In genomic region chr7:157712666-157713235, GRCh38 we compare ENCODE assay signal across 16 cellular contexts.
"Had no signal": no experiment of that assay in that cellular context is flagged by ENCODE, and none has a peak within 500 bp of the region (broad histone marks: within the 10 kb centered on the region; RNA-seq: fewer than 3 reads in every experiment).

No MANE protein-coding gene starts in this region.

- H3K4me3 ChIP-seq: dorsolateral prefrontal cortex, esophagus muscularis mucosa, upper lobe of left lung had no signal

- H3K4me1 Mint-ChIP-seq: stimulated activated naive CD8-positive, alpha-beta T cell treated with anti-CD3 and anti-CD28 coated beads, Interleukin-15, amount 100 ng/mL, for 72 hours had no signal

- FAIRE-seq: astrocyte, bronchial epithelial cell, islet of Langerhans had no signal

- H3K4me3 Mint-ChIP-seq: activated CD8-positive, alpha-beta T cell treated with anti-CD3 and anti-CD28 coated beads, Interleukin-2, amount 10 ng/mL, durations not matched to agents 7 days and 5 days; stimulated activated naive CD8-positive, alpha-beta T cell treated with anti-CD3 and anti-CD28 coated beads, Interleukin-15, amount 100 ng/mL, for 72 hours had no signal

- DNase-seq: activated CD4-positive, alpha-beta T cell treated with anti-CD3 and anti-CD28 coated beads for 4 hours; activated CD8-positive, alpha-beta memory T cell treated with anti-CD3 and anti-CD28 coated beads, Interleukin-2, amount 50 U/mL, for 4 hours; activated CD8-positive, alpha-beta T cell treated with anti-CD3 and anti-CD28 coated beads, Interleukin-2, amount 10 ng/mL, durations not matched to agents 7 days and 5 days; activated naive CD4-positive, alpha-beta T cell treated with Interleukin-2 at 50 U/mL for 16 hours; left colon; midbrain; stimulated activated CD4-positive, alpha-beta T cell treated with anti-CD3 and anti-CD28 coated beads, Interleukin-1b, Interleukin-23, amount 100 ng/mL, for 48 hours; stimulated activated naive CD8-positive, alpha-beta T cell treated with anti-CD3 and anti-CD28 coated beads, Interleukin-15, amount 100 ng/mL, for 72 hours; T-helper 1 cell had no signal

- ATAC-seq: activated CD8-positive, alpha-beta T cell treated with anti-CD3 and anti-CD28 coated beads, Interleukin-2, amount 10 ng/mL, durations not matched to agents 7 days and 5 days; left colon; sciatic nerve; stimulated activated naive CD8-positive, alpha-beta T cell treated with anti-CD3 and anti-CD28 coated beads, Interleukin-15, amount 100 ng/mL, for 72 hours had no signal

- H3K9me3 Mint-ChIP-seq: stimulated activated naive CD8-positive, alpha-beta T cell treated with anti-CD3 and anti-CD28 coated beads, Interleukin-15, amount 100 ng/mL, for 72 hours had no signal

- H3K27ac Mint-ChIP-seq: activated CD8-positive, alpha-beta T cell treated with anti-CD3 and anti-CD28 coated beads, Interleukin-2, amount 10 ng/mL, durations not matched to agents 7 days and 5 days; stimulated activated naive CD8-positive, alpha-beta T cell treated with anti-CD3 and anti-CD28 coated beads, Interleukin-15, amount 100 ng/mL, for 72 hours had no signal
